In genomic region chr14:36070056-36071043, GRCh38 we compare ENCODE assay signal across 8 cellular contexts.
DNase-seq lines count a peak whose midpoint lies in the region; ATAC-seq and TF ChIP-seq lines count a peak whose summit lies in the region.

No MANE protein-coding gene starts in this region.

- no peaks in the 10 kb centered on the region for H3K36me3 ChIP-seq in BJ (ENCODE audit: control insufficient read depth, insufficient read depth, low read length)
- no peaks in the 10 kb centered on the region for H3K36me3 ChIP-seq in CD8-positive, alpha-beta T cell (ENCODE audit: insufficient read depth, low read length)

- H3K4me3 Mint-ChIP-seq in activated naive CD8-positive, alpha-beta T cell treated with anti-CD3 and anti-CD28 coated beads, Interleukin-2, amount 50 U/mL, for 24 hours, result no peak overlapping the region
- H3K4me3 Mint-ChIP-seq in CD8-positive, alpha-beta T cell, result no peak overlapping the region

- CTCF ChIA-PET in BJ (lab: Yijun Ruan, JAX), result interaction anchor here (0.5 to 6.0 kb wide), 47 partner anchors 9 to 1811 kb away, joined by 3 to 92 read pairs (median 4); partner anchors contain the start of genes MBIP and PTCSC3
- CTCF ChIA-PET in CD8-positive, alpha-beta T cell (lab: Charles Lee), result interaction anchor here (0.6 to 3.8 kb wide), 7 partner anchors 8 to 192 kb away, joined by 3 to 38 read pairs (median 9); no protein-coding TSS in a partner anchor

- no peaks in the 10 kb centered on the region for H3K9me3 Mint-ChIP-seq in activated naive CD8-positive, alpha-beta T cell treated with anti-CD3 and anti-CD28 coated beads, Interleukin-2, amount 50 U/mL, for 24 hours
- H3K9me3 Mint-ChIP-seq in CD8-positive, alpha-beta T cell, result no peaks in the 10 kb centered on the region

- ATAC-seq in GM19043 (IDR thresholded peaks at IDR 0.05; ENCODE audit: low read depth, unreplicated experiment), result peak; percentile 50
- peak; percentile 62 for ATAC-seq in activated naive CD8-positive, alpha-beta T cell treated with anti-CD3 and anti-CD28 coated beads, Interleukin-2, amount 50 U/mL, for 24 hours
- ATAC-seq in CD8-positive, alpha-beta T cell, result no peak

- H3K4me3 ChIP-seq in BJ (ENCODE audit: low read depth, low read length), result no peak overlapping the region
- no peak overlapping the region for H3K4me3 ChIP-seq in CD8-positive, alpha-beta T cell (ENCODE audit: low read depth, low read length)

- no peak overlapping the region for H3K27ac Mint-ChIP-seq in activated naive CD8-positive, alpha-beta T cell treated with anti-CD3 and anti-CD28 coated beads, Interleukin-2, amount 50 U/mL, for 24 hours
- H3K27ac Mint-ChIP-seq in CD8-positive, alpha-beta T cell, result no peak overlapping the region

- H3K27me3 Mint-ChIP-seq in activated naive CD8-positive, alpha-beta T cell treated with anti-CD3 and anti-CD28 coated beads, Interleukin-2, amount 50 U/mL, for 24 hours, result peaks cover 21% of the 10 kb centered on the region
- H3K27me3 Mint-ChIP-seq in CD8-positive, alpha-beta T cell (ENCODE audit: low read depth), result peaks cover 32% of the 10 kb centered on the region

- H3K36me3 Mint-ChIP-seq in activated naive CD8-positive, alpha-beta T cell treated with anti-CD3 and anti-CD28 coated beads, Interleukin-2, amount 50 U/mL, for 24 hours (ENCODE audit: low read depth), result no peaks in the 10 kb centered on the region
- H3K36me3 Mint-ChIP-seq in CD8-positive, alpha-beta T cell, result no peaks in the 10 kb centered on the region

- DNase-seq in BJ (ENCODE audit: low read depth) (no peak), HS-27A (ENCODE audit: low read depth) (peak; percentile 58), NCI-H748 (lab: John Stamatoyannopoulos, UW; ENCODE audit: unreplicated experiment) (peak; percentile 91), hepatic stellate cell (ENCODE audit: low spot score) (peak; percentile 16), smooth muscle cell of the brain vasculature (ENCODE audit: low read depth, low spot score) (peak; percentile 24)
- DNase-seq in activated naive CD8-positive, alpha-beta T cell treated with anti-CD3 and anti-CD28 coated beads, Interleukin-2, amount 50 U/mL, for 24 hours, result peak; percentile 41
- no peak for DNase-seq in CD8-positive, alpha-beta T cell

- H3K27me3 ChIP-seq in BJ (ENCODE audit: control insufficient read depth, insufficient read depth, low read length), result no peaks in the 10 kb centered on the region
- H3K27me3 ChIP-seq in CD8-positive, alpha-beta T cell (ENCODE audit: insufficient read depth, low read length), result no peaks in the 10 kb centered on the region

- no peaks in the 10 kb centered on the region for H3K4me1 ChIP-seq in CD8-positive, alpha-beta T cell (ENCODE audit: insufficient read depth, low read length)

- no peaks in the 10 kb centered on the region for H3K4me1 Mint-ChIP-seq in activated naive CD8-positive, alpha-beta T cell treated with anti-CD3 and anti-CD28 coated beads, Interleukin-2, amount 50 U/mL, for 24 hours
- no peaks in the 10 kb centered on the region for H3K4me1 Mint-ChIP-seq in CD8-positive, alpha-beta T cell (ENCODE audit: low read depth)

- H3K27ac ChIP-seq in CD8-positive, alpha-beta T cell (ENCODE audit: low read depth, low read length), result no peak overlapping the region

- H3K9me3 ChIP-seq in CD8-positive, alpha-beta T cell (ENCODE audit: low read length), result no peaks in the 10 kb centered on the region

- POLR2A ChIA-PET in BJ (lab: Charles Lee), result no interaction called here
- POLR2A ChIA-PET in CD8-positive, alpha-beta T cell (lab: Charles Lee), result no interaction called here

- intact Hi-C loops in CD8-positive, alpha-beta T cell (cut with DNase I, micrococcal nuclease), result loop anchor here in 1 of 2 experiments (5.0 kb wide), 1 partner anchor 302 kb away; no protein-coding TSS in a partner anchor

- peak; percentile 89 for TF ChIP-seq CTCF in BJ (IDR thresholded peaks at IDR 0.05; ENCODE audit: insufficient read depth, low read depth, low read length)
- no peak for TF ChIP-seq CTCF in CD8-positive, alpha-beta T cell (IDR thresholded peaks at IDR 0.05)

Comparison
In these comparisons a context has a peak if more than half of its experiments do, and no peak if none do; other contexts are left out.
1. DNase-seq: peak in HS-27A (single experiment), NCI-H748 (single experiment), activated naive CD8-positive, alpha-beta T cell treated with anti-CD3 and anti-CD28 coated beads, Interleukin-2, amount 50 U/mL, for 24 hours (single experiment), hepatic stellate cell (single experiment) and smooth muscle cell of the brain vasculature (single experiment); none in BJ (single experiment) and CD8-positive, alpha-beta T cell (0 of 7).